1 cellular context compared by ENCODE assay signal in the genomic region with DNA sequence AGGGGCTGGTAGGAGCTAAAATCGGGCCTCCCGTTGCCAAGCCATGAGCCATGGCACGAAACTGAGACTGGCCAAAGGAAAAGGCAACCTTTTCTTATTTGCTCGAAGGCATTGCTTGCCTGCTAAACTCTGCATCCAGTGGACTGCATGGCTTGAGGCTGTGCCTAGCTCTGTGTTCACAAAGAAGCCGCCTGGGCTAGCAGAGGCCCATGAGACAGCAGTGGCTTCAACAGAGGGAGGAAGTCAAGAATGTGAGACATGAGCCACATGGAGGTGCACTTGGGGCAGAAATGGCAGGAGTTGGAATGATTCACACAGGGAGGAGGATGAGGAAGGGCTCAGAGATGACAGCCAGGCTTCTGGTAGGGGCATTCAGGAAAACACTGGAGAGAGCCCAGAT.
TF ChIP-seq lines count a peak whose summit lies in the region.

No MANE protein-coding gene starts in this region.

TF ChIP-seq in HCT116, 20 proteins besides CTCF, POLR2A, EP300 and RAD21 (continued from another document):
- TF ChIP-seq CBX3 (IDR thresholded peaks at IDR 0.05; ENCODE audit: low read depth): no peak
- TF ChIP-seq ZFX (IDR thresholded peaks at IDR 0.05): no peak
- TF ChIP-seq SRF (IDR thresholded peaks at IDR 0.05; ENCODE audit: low read depth): no peak
